2 cellular contexts compared by ENCODE assay signal in genomic region chr6:28478518-28478917, GRCh38.
TF ChIP-seq lines count a peak whose summit lies in the region.

No MANE protein-coding gene starts in this region.

TF ChIP-seq in HepG2, 621 proteins besides CTCF, POLR2A, EP300 and RAD21 (continues in another document):
- TF ChIP-seq, protein P1, sequence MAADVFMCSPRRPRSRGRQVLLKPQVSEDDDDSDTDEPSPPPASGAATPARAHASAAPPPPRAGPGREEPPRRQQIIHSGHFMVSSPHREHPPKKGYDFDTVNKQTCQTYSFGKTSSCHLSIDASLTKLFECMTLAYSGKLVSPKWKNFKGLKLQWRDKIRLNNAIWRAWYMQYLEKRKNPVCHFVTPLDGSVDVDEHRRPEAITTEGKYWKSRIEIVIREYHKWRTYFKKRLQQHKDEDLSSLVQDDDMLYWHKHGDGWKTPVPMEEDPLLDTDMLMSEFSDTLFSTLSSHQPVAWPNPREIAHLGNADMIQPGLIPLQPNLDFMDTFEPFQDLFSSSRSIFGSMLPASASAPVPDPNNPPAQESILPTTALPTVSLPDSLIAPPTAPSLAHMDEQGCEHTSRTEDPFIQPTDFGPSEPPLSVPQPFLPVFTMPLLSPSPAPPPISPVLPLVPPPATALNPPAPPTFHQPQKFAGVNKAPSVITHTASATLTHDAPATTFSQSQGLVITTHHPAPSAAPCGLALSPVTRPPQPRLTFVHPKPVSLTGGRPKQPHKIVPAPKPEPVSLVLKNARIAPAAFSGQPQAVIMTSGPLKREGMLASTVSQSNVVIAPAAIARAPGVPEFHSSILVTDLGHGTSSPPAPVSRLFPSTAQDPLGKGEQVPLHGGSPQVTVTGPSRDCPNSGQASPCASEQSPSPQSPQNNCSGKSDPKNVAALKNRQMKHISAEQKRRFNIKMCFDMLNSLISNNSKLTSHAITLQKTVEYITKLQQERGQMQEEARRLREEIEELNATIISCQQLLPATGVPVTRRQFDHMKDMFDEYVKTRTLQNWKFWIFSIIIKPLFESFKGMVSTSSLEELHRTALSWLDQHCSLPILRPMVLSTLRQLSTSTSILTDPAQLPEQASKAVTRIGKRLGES (CRISPR knock-in tag; IDR thresholded peaks at IDR 0.05; ENCODE audit: borderline replicate concordance): no peak
- TF ChIP-seq ZNF382 (CRISPR knock-in tag; IDR thresholded peaks at IDR 0.05; ENCODE audit: borderline replicate concordance) (no peak), ZNF784 (CRISPR knock-in tag; IDR thresholded peaks at IDR 0.05; ENCODE audit: borderline replicate concordance) (no peak), BHLHE40 (IDR thresholded peaks at IDR 0.05; ENCODE audit: low read length) (no peak), ZBTB3 (CRISPR knock-in tag; IDR thresholded peaks at IDR 0.05; ENCODE audit: borderline replicate concordance, low read depth) (no peak), SNAPC4 (CRISPR knock-in tag; IDR thresholded peaks at IDR 0.05) (no peak), HDAC1 (CRISPR knock-in tag; IDR thresholded peaks at IDR 0.05) (no peak), ZNF121 (CRISPR knock-in tag; IDR thresholded peaks at IDR 0.05) (no peak), ADNP (CRISPR knock-in tag; IDR thresholded peaks at IDR 0.05) (no peak), EZH2 (conservative IDR thresholded peaks at IDR 0.05; ENCODE audit: low read depth, low read length) (no peak)
- TF ChIP-seq, protein P2, sequence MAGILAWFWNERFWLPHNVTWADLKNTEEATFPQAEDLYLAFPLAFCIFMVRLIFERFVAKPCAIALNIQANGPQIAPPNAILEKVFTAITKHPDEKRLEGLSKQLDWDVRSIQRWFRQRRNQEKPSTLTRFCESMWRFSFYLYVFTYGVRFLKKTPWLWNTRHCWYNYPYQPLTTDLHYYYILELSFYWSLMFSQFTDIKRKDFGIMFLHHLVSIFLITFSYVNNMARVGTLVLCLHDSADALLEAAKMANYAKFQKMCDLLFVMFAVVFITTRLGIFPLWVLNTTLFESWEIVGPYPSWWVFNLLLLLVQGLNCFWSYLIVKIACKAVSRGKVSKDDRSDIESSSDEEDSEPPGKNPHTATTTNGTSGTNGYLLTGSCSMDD (CRISPR knock-in tag; IDR thresholded peaks at IDR 0.05): no peak

TF ChIP-seq in GM12878, 131 proteins besides CTCF, POLR2A, EP300 and RAD21:
- TF ChIP-seq BRCA1 (IDR thresholded peaks at IDR 0.05; ENCODE audit: low read depth, low read length) (no peak), SMAD1 (IDR thresholded peaks at IDR 0.05; ENCODE audit: low read depth, partially characterized antibody) (no peak), MLLT1 (IDR thresholded peaks at IDR 0.05) (no peak), TCF12 (IDR thresholded peaks at IDR 0.05; ENCODE audit: low read depth, low read length) (no peak)
- TF ChIP-seq, protein P3, sequence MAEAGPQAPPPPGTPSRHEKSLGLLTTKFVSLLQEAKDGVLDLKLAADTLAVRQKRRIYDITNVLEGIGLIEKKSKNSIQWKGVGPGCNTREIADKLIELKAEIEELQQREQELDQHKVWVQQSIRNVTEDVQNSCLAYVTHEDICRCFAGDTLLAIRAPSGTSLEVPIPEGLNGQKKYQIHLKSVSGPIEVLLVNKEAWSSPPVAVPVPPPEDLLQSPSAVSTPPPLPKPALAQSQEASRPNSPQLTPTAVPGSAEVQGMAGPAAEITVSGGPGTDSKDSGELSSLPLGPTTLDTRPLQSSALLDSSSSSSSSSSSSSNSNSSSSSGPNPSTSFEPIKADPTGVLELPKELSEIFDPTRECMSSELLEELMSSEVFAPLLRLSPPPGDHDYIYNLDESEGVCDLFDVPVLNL (IDR thresholded peaks at IDR 0.05; ENCODE audit: low read depth, low read length): no peak
- TF ChIP-seq, protein P4, sequence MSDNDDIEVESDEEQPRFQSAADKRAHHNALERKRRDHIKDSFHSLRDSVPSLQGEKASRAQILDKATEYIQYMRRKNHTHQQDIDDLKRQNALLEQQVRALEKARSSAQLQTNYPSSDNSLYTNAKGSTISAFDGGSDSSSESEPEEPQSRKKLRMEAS (IDR thresholded peaks at IDR 0.05; ENCODE audit: low read depth, low read length): no peak
- TF ChIP-seq, protein P5, sequence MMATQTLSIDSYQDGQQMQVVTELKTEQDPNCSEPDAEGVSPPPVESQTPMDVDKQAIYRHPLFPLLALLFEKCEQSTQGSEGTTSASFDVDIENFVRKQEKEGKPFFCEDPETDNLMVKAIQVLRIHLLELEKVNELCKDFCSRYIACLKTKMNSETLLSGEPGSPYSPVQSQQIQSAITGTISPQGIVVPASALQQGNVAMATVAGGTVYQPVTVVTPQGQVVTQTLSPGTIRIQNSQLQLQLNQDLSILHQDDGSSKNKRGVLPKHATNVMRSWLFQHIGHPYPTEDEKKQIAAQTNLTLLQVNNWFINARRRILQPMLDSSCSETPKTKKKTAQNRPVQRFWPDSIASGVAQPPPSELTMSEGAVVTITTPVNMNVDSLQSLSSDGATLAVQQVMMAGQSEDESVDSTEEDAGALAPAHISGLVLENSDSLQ (IDR thresholded peaks at IDR 0.05): no peak
- TF ChIP-seq, protein P6, sequence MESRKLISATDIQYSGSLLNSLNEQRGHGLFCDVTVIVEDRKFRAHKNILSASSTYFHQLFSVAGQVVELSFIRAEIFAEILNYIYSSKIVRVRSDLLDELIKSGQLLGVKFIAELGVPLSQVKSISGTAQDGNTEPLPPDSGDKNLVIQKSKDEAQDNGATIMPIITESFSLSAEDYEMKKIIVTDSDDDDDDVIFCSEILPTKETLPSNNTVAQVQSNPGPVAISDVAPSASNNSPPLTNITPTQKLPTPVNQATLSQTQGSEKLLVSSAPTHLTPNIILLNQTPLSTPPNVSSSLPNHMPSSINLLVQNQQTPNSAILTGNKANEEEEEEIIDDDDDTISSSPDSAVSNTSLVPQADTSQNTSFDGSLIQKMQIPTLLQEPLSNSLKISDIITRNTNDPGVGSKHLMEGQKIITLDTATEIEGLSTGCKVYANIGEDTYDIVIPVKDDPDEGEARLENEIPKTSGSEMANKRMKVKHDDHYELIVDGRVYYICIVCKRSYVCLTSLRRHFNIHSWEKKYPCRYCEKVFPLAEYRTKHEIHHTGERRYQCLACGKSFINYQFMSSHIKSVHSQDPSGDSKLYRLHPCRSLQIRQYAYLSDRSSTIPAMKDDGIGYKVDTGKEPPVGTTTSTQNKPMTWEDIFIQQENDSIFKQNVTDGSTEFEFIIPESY (IDR thresholded peaks at IDR 0.05): no peak
